17 cellular contexts compared by ENCODE assay signal in genomic region chr9:94182532-94182931, GRCh38.
DNase-seq lines count a peak whose midpoint lies in the region; ATAC-seq, FAIRE-seq and TF ChIP-seq lines count a peak whose summit lies in the region.
"Had no signal": no experiment of that assay in that cellular context is flagged by ENCODE, and none has a peak within 500 bp of the region (broad histone marks: within the 10 kb centered on the region; RNA-seq: fewer than 3 reads in every experiment).

No MANE protein-coding gene starts in this region.

- no peak for FAIRE-seq in HepG2 (lab: Jason Lieb, UNC)
- FAIRE-seq: H54 had no signal

- TF ChIP-seq EP300 in HepG2 (IDR thresholded peaks at IDR 0.05; ENCODE audit: low read depth in 2 of 2, low read length in 2 of 2) (no peak), HepG2 (CRISPR knock-in tag; IDR thresholded peaks at IDR 0.05; ENCODE audit: borderline replicate concordance) (no peak), suprapubic skin (IDR thresholded peaks at IDR 0.05) (no peak)

- no peak overlapping the region for H2BK15ac ChIP-seq in H9 (ENCODE audit: low read depth, low read length)

- H3K9me3 ChIP-seq in CD4-positive, alpha-beta T cell (ENCODE audit: control insufficient read depth, low read length) = no peaks in the 10 kb centered on the region
- H3K9me3 ChIP-seq in H9 (ENCODE audit: control insufficient read depth, low read depth, low read length) (no peaks in the 10 kb centered on the region), HepG2 (ENCODE audit: low read length) (no peaks in the 10 kb centered on the region), suprapubic skin (no peaks in the 10 kb centered on the region), trophoblast cell (ENCODE audit: insufficient read depth, low read depth, low read length) (no peaks in the 10 kb centered on the region)
- H3K9me3 ChIP-seq: vagina had no signal

- no peaks in the 10 kb centered on the region for H3K27me3 ChIP-seq in CD4-positive, alpha-beta T cell (ENCODE audit: control insufficient read depth, insufficient read depth, low read length)
- no peaks in the 10 kb centered on the region for H3K27me3 ChIP-seq in H9 (ENCODE audit: insufficient read depth, low read length)
- H3K27me3 ChIP-seq in HepG2 (ENCODE audit: control insufficient read depth in 1 of 2, insufficient read depth in 2 of 2, low read length in 2 of 2) = no peaks in the 10 kb centered on the region
- no peaks in the 10 kb centered on the region for H3K27me3 ChIP-seq in suprapubic skin
- no peaks in the 10 kb centered on the region for H3K27me3 ChIP-seq in trophoblast cell (ENCODE audit: insufficient read depth, low read length)
- H3K27me3 ChIP-seq: BLaER1, vagina had no signal

- peak overlapping the region; percentile 68 for H3K27ac Mint-ChIP-seq in CD4-positive, alpha-beta T cell
- H3K27ac Mint-ChIP-seq in H9 = peak overlapping the region in 1 of 3 experiments; percentile 26; a peak in 1 of 7 replicates
- H3K27ac Mint-ChIP-seq in activated CD8-positive, alpha-beta T cell treated with anti-CD3 and anti-CD28 coated beads for 36 hours = peak overlapping the region; percentile 66
- H3K27ac Mint-ChIP-seq: IgD-negative memory B cell had no signal

- H2AFZ ChIP-seq in H9 (ENCODE audit: low read length) = no peak overlapping the region
- H2AFZ ChIP-seq in HepG2 (ENCODE audit: low read length) = no peak overlapping the region
- no peak overlapping the region for H2AFZ ChIP-seq in trophoblast cell (ENCODE audit: insufficient read depth, low read length, poor library complexity)

- H3K23ac ChIP-seq in H9 (ENCODE audit: insufficient read length, low read depth, low read length) (no peak overlapping the region), trophoblast cell (ENCODE audit: low read length) (no peak overlapping the region)

- no CpG with 5 or more reads among the region's 3 CpGs for WGBS in H9 (ENCODE audit: extremely low coverage, insufficient read length, low lambda C conversion rate)
- 98% methylated on average over 3 of the region's 3 CpGs for WGBS in HepG2 (ENCODE audit: low lambda C conversion rate)
- 88% methylated on average over 2 of the region's 3 CpGs for WGBS in suprapubic skin
- no CpG with 5 or more reads among the region's 3 CpGs for WGBS in trophoblast cell (ENCODE audit: extremely low coverage, insufficient coverage, insufficient read length)

- H2AK5ac ChIP-seq in H9 (ENCODE audit: insufficient read length, low read length) (no peak overlapping the region), trophoblast cell (ENCODE audit: low read length) (no peak overlapping the region)

- H2BK5ac ChIP-seq in H9 (ENCODE audit: insufficient read length, low read length) = no peak overlapping the region
- H2BK5ac ChIP-seq in trophoblast cell (ENCODE audit: low read depth, low read length, poor library complexity) = no peak overlapping the region

- H2BK12ac ChIP-seq in H9 (ENCODE audit: insufficient read length, low read depth, low read length) = no peak overlapping the region
- H2BK12ac ChIP-seq in trophoblast cell (ENCODE audit: low read length) = no peak overlapping the region

- no peaks in the 10 kb centered on the region for H3K23me2 ChIP-seq in H9 (ENCODE audit: insufficient read length, low read depth, low read length, poor library complexity, severe bottlenecking)

- H3K9ac ChIP-seq in H9 (ENCODE audit: extremely low read depth, insufficient read length, low read length) (no peak overlapping the region), HepG2 (ENCODE audit: insufficient read depth, low read depth, low read length) (no peak overlapping the region), trophoblast cell (ENCODE audit: low read length) (no peak overlapping the region)
- H3K9ac ChIP-seq: BLaER1 had no signal

- no peaks in the 10 kb centered on the region for H3K79me2 ChIP-seq in H9 (ENCODE audit: insufficient read depth, low read length)
- peaks cover 6% of the 10 kb centered on the region for H3K79me2 ChIP-seq in HepG2 (ENCODE audit: insufficient read depth, low read length)
- H3K79me2 ChIP-seq in trophoblast cell (ENCODE audit: control insufficient read depth, insufficient read depth, low read length, poor library complexity) = no peaks in the 10 kb centered on the region

- no peak for TF ChIP-seq CTCF in CD4-positive, alpha-beta T cell (IDR thresholded peaks at IDR 0.05)
- TF ChIP-seq CTCF in H9 (conservative IDR thresholded peaks at IDR 0.05) (no peak), HepG2 (CRISPR knock-in tag; IDR thresholded peaks at IDR 0.05) (no peak), suprapubic skin (IDR thresholded peaks at IDR 0.05) (no peak)
- TF ChIP-seq CTCF in activated CD8-positive, alpha-beta T cell treated with anti-CD3 and anti-CD28 coated beads for 36 hours (IDR thresholded peaks at IDR 0.05) = no peak

- no peak overlapping the region for H3K4me3 Mint-ChIP-seq in CD4-positive, alpha-beta T cell
- no peak overlapping the region for H3K4me3 Mint-ChIP-seq in H9
- H3K4me3 Mint-ChIP-seq in activated CD8-positive, alpha-beta T cell treated with anti-CD3 and anti-CD28 coated beads for 36 hours = no peak overlapping the region
- H3K4me3 Mint-ChIP-seq: IgD-negative memory B cell; stimulated activated effector memory CD8-positive, alpha-beta T cell treated with anti-CD3 and anti-CD28 coated beads, Interleukin-12 subunit alpha, Interleukin-12 subunit beta, amount 100 ng/mL, for 72 hours had no signal

- intact Hi-C loops in CD4-positive, alpha-beta T cell (cut with DNase I, micrococcal nuclease) = no loop called here
- intact Hi-C loops in activated CD8-positive, alpha-beta T cell treated with anti-CD3 and anti-CD28 coated beads for 36 hours (cut with micrococcal nuclease) = no loop called here
- intact Hi-C loops in HepG2 (cut with micrococcal nuclease; ENCODE audit: unreplicated experiment) = no loop called here

- H3K18ac ChIP-seq in H9 (ENCODE audit: insufficient read length, low read depth, low read length) (no peak overlapping the region), trophoblast cell (ENCODE audit: low read length) (no peak overlapping the region)

- no peak overlapping the region for H4K91ac ChIP-seq in H9 (ENCODE audit: insufficient read length, low read depth, low read length)
- H4K91ac ChIP-seq in trophoblast cell (ENCODE audit: low read depth, low read length) = no peak overlapping the region

- CTCF ChIA-PET in CD4-positive, alpha-beta T cell (lab: Charles Lee) = no interaction called here
- CTCF ChIA-PET in activated CD8-positive, alpha-beta T cell treated with anti-CD3 and anti-CD28 coated beads for 36 hours (lab: Charles Lee) = interaction anchor here (1.0 to 1.9 kb wide), 2 partner anchors 116 kb away, joined by 3 to 5 read pairs; no protein-coding TSS in a partner anchor
- CTCF ChIA-PET in HepG2 (lab: Yijun Ruan, JAX; ENCODE audit: low intra/inter-chr PET ratio, low total read pairs) = no interaction called here

- H3K36me3 ChIP-seq in HepG2 (replicated peaks in 1 of 2; ENCODE audit: control insufficient read depth in 1 of 2, insufficient read depth in 2 of 2, low read length in 2 of 2) = no peaks in the 10 kb centered on the region; a peak in 1 of 5 replicates
- peaks cover 13% of the 10 kb centered on the region for H3K36me3 ChIP-seq in suprapubic skin
- H3K36me3 ChIP-seq in trophoblast cell (ENCODE audit: control insufficient read depth in 1 of 2, insufficient read depth in 2 of 2, low read length in 2 of 2) = peaks cover 6 to 9% of the 10 kb centered on the region in 2 experiments

- H2BK120ac ChIP-seq in H9 (ENCODE audit: low read depth, low read length, poor library complexity, severe bottlenecking) (no peak overlapping the region), trophoblast cell (ENCODE audit: insufficient read depth, low read length, poor library complexity) (no peak overlapping the region)

- H4K20me1 ChIP-seq in H9 (ENCODE audit: control insufficient read depth, insufficient read depth, insufficient read length) = no peaks in the 10 kb centered on the region
- peaks cover 29% of the 10 kb centered on the region for H4K20me1 ChIP-seq in HepG2 (ENCODE audit: insufficient read depth, low read length)

- H3K4ac ChIP-seq in H9 (ENCODE audit: low read depth, low read length) = no peak overlapping the region
- H3K4ac ChIP-seq in trophoblast cell (ENCODE audit: low read depth, low read length) = no peak overlapping the region

- peak in 1 of 2 experiments; percentile 36; a peak in 1 of 4 replicates for TF ChIP-seq POLR2A in HepG2 (IDR thresholded peaks at IDR 0.05; ENCODE audit: insufficient read depth in 1 of 2, low read depth in 2 of 2, low read length in 2 of 2)
- TF ChIP-seq POLR2A in suprapubic skin (IDR thresholded peaks at IDR 0.05) = no peak

- BruUV-seq in HepG2 (replicated peaks; lab: Mats Ljungman, UMichigan) = no TSS peak

- H3K4me3 ChIP-seq in HepG2 (replicated peaks in 1 of 3; ENCODE audit: insufficient read depth in 1 of 3, low read depth in 2 of 3, low read length in 3 of 3) (no peak overlapping the region), suprapubic skin (no peak overlapping the region), trophoblast cell (ENCODE audit: low read depth, low read length) (no peak overlapping the region)
- H3K4me3 ChIP-seq: BLaER1, skin epidermis, vagina had no signal

- H3T11ph ChIP-seq in H9 (ENCODE audit: low read length) = no peak overlapping the region

- H4K12ac ChIP-seq in trophoblast cell (ENCODE audit: low read depth, low read length) = no peak overlapping the region

- H4K5ac ChIP-seq in H9 (ENCODE audit: insufficient read length, low read depth, low read length) = no peak overlapping the region

- H3K9me3 Mint-ChIP-seq in CD4-positive, alpha-beta T cell = no peaks in the 10 kb centered on the region
- H3K9me3 Mint-ChIP-seq in H9 = no peaks in the 10 kb centered on the region
- H3K9me3 Mint-ChIP-seq in activated CD8-positive, alpha-beta T cell treated with anti-CD3 and anti-CD28 coated beads for 36 hours = no peaks in the 10 kb centered on the region
- H3K9me3 Mint-ChIP-seq: IgD-negative memory B cell; stimulated activated effector memory CD8-positive, alpha-beta T cell treated with anti-CD3 and anti-CD28 coated beads, Interleukin-12 subunit alpha, Interleukin-12 subunit beta, amount 100 ng/mL, for 72 hours had no signal

- POLR2A ChIA-PET in CD4-positive, alpha-beta T cell (lab: Charles Lee) = interaction anchor here (0.7 kb wide), 1 partner anchor 16 kb away, joined by 3 read pairs; no protein-coding TSS in a partner anchor
- POLR2A ChIA-PET in activated CD8-positive, alpha-beta T cell treated with anti-CD3 and anti-CD28 coated beads for 36 hours (lab: Charles Lee) = no interaction called here
- POLR2A ChIA-PET in HepG2 (lab: Yijun Ruan, JAX) = no interaction called here

- no peak overlapping the region for H3K27ac ChIP-seq in CD4-positive, alpha-beta T cell (ENCODE audit: low read depth, low read length)
- H3K27ac ChIP-seq in H9 (ENCODE audit: insufficient read length, low read depth, low read length) (no peak overlapping the region), HepG2 (ENCODE audit: extremely low read length, insufficient read depth, low read length) (no peak overlapping the region), suprapubic skin (no peak overlapping the region), trophoblast cell (ENCODE audit: low read depth, low read length) (no peak overlapping the region)
- H3K27ac ChIP-seq: skin epidermis, vagina had no signal

- H3K27me3 Mint-ChIP-seq in CD4-positive, alpha-beta T cell = no peaks in the 10 kb centered on the region
- H3K27me3 Mint-ChIP-seq in H9 (ENCODE audit: low read depth) = no peaks in the 10 kb centered on the region
- no peaks in the 10 kb centered on the region for H3K27me3 Mint-ChIP-seq in activated CD8-positive, alpha-beta T cell treated with anti-CD3 and anti-CD28 coated beads for 36 hours
- H3K27me3 Mint-ChIP-seq: IgD-negative memory B cell had no signal

- peak overlapping the region; percentile 32 for H4K8ac ChIP-seq in H9 (replicated peaks; ENCODE audit: insufficient read length, low read depth, low read length)
- H4K8ac ChIP-seq in trophoblast cell (ENCODE audit: low read depth, low read length) = no peak overlapping the region

- H3K4me2 ChIP-seq in H9 (ENCODE audit: insufficient read depth, insufficient read length, low read length) (no peak overlapping the region), HepG2 (ENCODE audit: low read depth, low read length) (no peak overlapping the region), trophoblast cell (ENCODE audit: low read length) (no peak overlapping the region)
- H3K4me2 ChIP-seq: BLaER1 had no signal

- H3K14ac ChIP-seq in H9 (ENCODE audit: insufficient read depth, low read length) (no peak overlapping the region), trophoblast cell (ENCODE audit: low read length) (no peak overlapping the region)

- no peak overlapping the region for H3K56ac ChIP-seq in H9 (ENCODE audit: insufficient read length, low read depth, low read length)

- peaks cover 42% of the 10 kb centered on the region for H3K36me3 Mint-ChIP-seq in CD4-positive, alpha-beta T cell (ENCODE audit: low read depth)
- H3K36me3 Mint-ChIP-seq in H9 (ENCODE audit: insufficient read depth in 1 of 3, low read depth in 3 of 3) = peaks cover 11 to 32% (median 20%) of the 10 kb centered on the region in 3 experiments
- H3K36me3 Mint-ChIP-seq in activated CD8-positive, alpha-beta T cell treated with anti-CD3 and anti-CD28 coated beads for 36 hours (ENCODE audit: low read depth) = peaks cover 49% of the 10 kb centered on the region

- no peak for TF ChIP-seq RAD21 in HepG2 (CRISPR knock-in tag; IDR thresholded peaks at IDR 0.05)

- H3K4me1 ChIP-seq in H9 (ENCODE audit: insufficient read depth, low read length) (no peaks in the 10 kb centered on the region), HepG2 (ENCODE audit: insufficient read depth, low read length) (peaks cover 24% of the 10 kb centered on the region), suprapubic skin (peaks cover 11% of the 10 kb centered on the region), trophoblast cell (ENCODE audit: control insufficient read depth in 1 of 2, insufficient read depth in 2 of 2, low read length in 2 of 2) (peaks cover 3 to 8% of the 10 kb centered on the region in 2 experiments)

- H3K79me1 ChIP-seq in H9 (ENCODE audit: insufficient read depth, low read depth, low read length, poor library complexity, severe bottlenecking) (no peaks in the 10 kb centered on the region), trophoblast cell (ENCODE audit: low read length) (no peaks in the 10 kb centered on the region)

- H2BK20ac ChIP-seq in H9 (ENCODE audit: low read depth, low read length, poor library complexity, severe bottlenecking) = no peak overlapping the region

- peaks cover 47% of the 10 kb centered on the region for H3K4me1 Mint-ChIP-seq in CD4-positive, alpha-beta T cell (ENCODE audit: low read depth)
- peaks cover 4 to 10% of the 10 kb centered on the region in 2 experiments for H3K4me1 Mint-ChIP-seq in H9
- H3K4me1 Mint-ChIP-seq in activated CD8-positive, alpha-beta T cell treated with anti-CD3 and anti-CD28 coated beads for 36 hours (ENCODE audit: low read depth) = peaks cover 48% of the 10 kb centered on the region

- no peak for DNase-seq in CD4-positive, alpha-beta T cell
- no peak for DNase-seq in H9
- DNase-seq in activated CD8-positive, alpha-beta T cell treated with anti-CD3 and anti-CD28 coated beads for 36 hours = no peak
- no peak for DNase-seq in HepG2 (ENCODE audit: low spot score)
- no peak for DNase-seq in suprapubic skin (ENCODE audit: low spot score in 2 of 2)
- no peak for DNase-seq in trophoblast cell
- DNase-seq: DMS53, NCI-H1417 treated with DMSO at 0.1 percent for 48 hours, NCI-H345 had no signal

- in situ Hi-C loops in HepG2 (cut with HindIII; ENCODE audit: extremely low pct_ligation_motif_present, low pct_unique_long_range_greater_than_20kb) = no loop called here

- no peak for ATAC-seq in CD4-positive, alpha-beta T cell (ENCODE audit: poor library complexity)
- no peak for ATAC-seq in activated CD8-positive, alpha-beta T cell treated with anti-CD3 and anti-CD28 coated beads for 36 hours
- ATAC-seq in HepG2 = peak; percentile 37
- ATAC-seq in HG03280 (IDR thresholded peaks at IDR 0.05; ENCODE audit: unreplicated experiment) = no peak
- ATAC-seq in HG03565 (IDR thresholded peaks at IDR 0.05; ENCODE audit: unreplicated experiment) = no peak
